In genomic region chr20:37377346-37378081, GRCh38 we compare ENCODE assay signal across 13 cellular contexts. TPM values are rescaled to one million over a fixed set of nuclear protein-coding genes. Genes with fewer than 3 reads are reported as not detected.
A peak's percentile ranks its signal among the peaks of the same experiment; 100 is the strongest.
DNase-seq lines count a peak whose midpoint lies in the region; ATAC-seq, FAIRE-seq and TF ChIP-seq lines count a peak whose summit lies in the region.
"Had no signal": no experiment of that assay in that cellular context is flagged by ENCODE, and none has a peak within 500 bp of the region (broad histone marks: within the 10 kb centered on the region; RNA-seq: fewer than 3 reads in every experiment).

No MANE protein-coding gene starts in this region.

- FAIRE-seq in GM18507 (lab: Jason Lieb, UNC) (peak; percentile 76), K562 (lab: Jason Lieb, UNC) (peak; percentile 26)

- H3K4me3 Mint-ChIP-seq in HFFc6 = no peak overlapping the region
- H3K4me3 Mint-ChIP-seq: CD4-positive, alpha-beta T cell; T-cell had no signal

- H3K4me1 Mint-ChIP-seq in HFFc6 (ENCODE audit: low read depth) = peaks cover 21% of the 10 kb centered on the region

- POLR2A ChIA-PET in K562 (lab: Yijun Ruan, JAX) = interaction anchor here (0.9 to 1.2 kb wide), 3 partner anchors 16 to 627 kb away, joined by 3 to 5 read pairs (median 3); no protein-coding TSS in a partner anchor
- POLR2A ChIA-PET in HEK293T (lab: Yijun Ruan, JAX) = no interaction called here

- H3K27ac ChIP-seq in K562 (ENCODE audit: extremely low read depth, low read depth, low read length) = peak overlapping the region; percentile 35; the same call in 1 of the 3 replicates
- no peak overlapping the region for H3K27ac ChIP-seq in sigmoid colon

- peaks cover 30 to 31% of the 10 kb centered on the region in 2 experiments for H3K4me1 ChIP-seq in K562 (replicated peaks in 1 of 2; ENCODE audit: control insufficient read depth in 2 of 2, insufficient read depth in 2 of 2, low read length in 2 of 2)
- H3K4me1 ChIP-seq in sigmoid colon = peaks cover 0 to 11% (median 9%) of the 10 kb centered on the region in 4 donors

- H3K36me3 ChIP-seq in K562 (ENCODE audit: control insufficient read depth, insufficient read depth, low read length) (no peaks in the 10 kb centered on the region), sigmoid colon (peaks cover 0 to 26% (median 0%) of the 10 kb centered on the region in 4 donors)

- CTCF ChIA-PET in K562 (lab: Yijun Ruan, JAX; ENCODE audit: low intra/inter-chr PET ratio) = no interaction called here
- CTCF ChIA-PET in HEK293T (lab: Yijun Ruan, JAX) = no interaction called here

- 76% methylated on average over 3 of the region's 5 CpGs for WGBS in K562 (ENCODE audit: insufficient coverage, low coverage, missing lambda C conversion rate)
- 68 to 83% methylated on average over 5 of the region's 5 CpGs for WGBS in sigmoid colon, 2 donors

- intact Hi-C loops in K562 (cut with micrococcal nuclease) (no loop called here), sigmoid colon (cut with DNase I) (no loop called here)

- in situ Hi-C loops in K562 (cut with MboI) = no loop called here

- ATAC-seq in K562 (no peak), HG03135 (IDR thresholded peaks at IDR 0.05; ENCODE audit: unreplicated experiment) (no peak)
- ATAC-seq: Panc1, T-cell had no signal

- BruUV-seq in K562 (replicated peaks; lab: Mats Ljungman, UMichigan) = no TSS peak

- TF ChIP-seq RAD21 in K562 (CRISPR knock-in tag; conservative IDR thresholded peaks at IDR 0.05 in 1 of 2, IDR thresholded peaks at IDR 0.05 in 1 of 2) = no peak

- no peaks in the 10 kb centered on the region for H3K9me3 Mint-ChIP-seq in HFFc6
- H3K9me3 Mint-ChIP-seq: CD4-positive, alpha-beta T cell; T-cell had no signal

- H3K9ac ChIP-seq in K562 (ENCODE audit: insufficient read depth in 1 of 2, low read depth in 2 of 2, low read length in 2 of 2) = peak overlapping the region in 1 of 2 experiments; percentile 45; a peak in 1 of 4 replicates

- H3K27me3 ChIP-seq in K562 (ENCODE audit: control insufficient read depth in 2 of 2, insufficient read depth in 2 of 2, low read length in 2 of 2) (no peaks in the 10 kb centered on the region), sigmoid colon (no peaks in the 10 kb centered on the region)

- no peaks in the 10 kb centered on the region; the same call in 1 of the 2 replicates for H3K36me3 Mint-ChIP-seq in HFFc6 (ENCODE audit: low read depth)
- H3K36me3 Mint-ChIP-seq: T-cell had no signal

- TF ChIP-seq POLR2A in K562 (conservative IDR thresholded peaks at IDR 0.05) (no peak), sigmoid colon (IDR thresholded peaks at IDR 0.05) (no peak)

- no peaks in the 10 kb centered on the region for H3K9me1 ChIP-seq in K562 (ENCODE audit: control insufficient read depth, insufficient read depth, low read length)

- no peak overlapping the region for H3K4me2 ChIP-seq in K562 (ENCODE audit: insufficient read depth, low read length)

- H4K20me1 ChIP-seq in K562 (replicated peaks; ENCODE audit: control insufficient read depth, insufficient read depth, low read length) = no peaks in the 10 kb centered on the region

- no peak overlapping the region for H3K4me3 ChIP-seq in K562
- no peak overlapping the region for H3K4me3 ChIP-seq in sigmoid colon

- H3K9me3 ChIP-seq in K562 (replicated peaks; ENCODE audit: control insufficient read depth, insufficient read depth, low read depth, low read length) (0 out of 2 replicates have a peak, but pooled peaks cover 2% of the 10 kb centered on the region), sigmoid colon (no peaks in the 10 kb centered on the region)

- H2AFZ ChIP-seq in K562 (ENCODE audit: low read depth, low read length) = peak overlapping the region; percentile 34

- no peaks in the 10 kb centered on the region; the same call in 1 of the 2 replicates for H3K27me3 Mint-ChIP-seq in HFFc6 (ENCODE audit: insufficient read depth)
- H3K27me3 Mint-ChIP-seq: CD4-positive, alpha-beta T cell; T-cell had no signal

- DNase-seq in GM18507 (ENCODE audit: extremely low spot score, insufficient read length, low read depth) (no peak), HFFc6 (no peak), K562 (ENCODE audit: extremely low read depth in 1 of 4, low spot score in 3 of 4) (no peak), sigmoid colon (peak; percentile 53), pons (ENCODE audit: low spot score) (no peak), HEK293T (ENCODE audit: extremely low spot score) (no peak)
- DNase-seq: activated CD4-positive, alpha-beta T cell treated with anti-CD3 and anti-CD28 coated beads for 4 hours; CD4-positive, alpha-beta T cell; NCI-H1092; NCI-H510A; T-cell had no signal

- TF ChIP-seq EP300 in K562 (IDR thresholded peaks at IDR 0.05; ENCODE audit: low read length) = no peak
- TF ChIP-seq EP300 in sigmoid colon (IDR thresholded peaks at IDR 0.05) = no peak

- peak overlapping the region; percentile 18; the same call in 1 of the 2 replicates for H3K27ac Mint-ChIP-seq in HFFc6
- H3K27ac Mint-ChIP-seq: CD4-positive, alpha-beta T cell had no signal

- TF ChIP-seq CTCF in HFFc6 (IDR thresholded peaks at IDR 0.05) (no peak), K562 (IDR thresholded peaks at IDR 0.05 in 2 of 3, conservative IDR thresholded peaks at IDR 0.05 in 1 of 3; ENCODE audit: insufficient read depth in 2 of 3, low read depth in 1 of 3, low read length in 3 of 3) (no peak), sigmoid colon (IDR thresholded peaks at IDR 0.05) (no peak)

- H3K79me2 ChIP-seq in K562 (ENCODE audit: control insufficient read depth, insufficient read depth, low read length) = no peaks in the 10 kb centered on the region

TF ChIP-seq in HEK293T, 16 proteins besides CTCF, POLR2A, EP300 and RAD21:
- TF ChIP-seq L3MBTL2 (conservative IDR thresholded peaks at IDR 0.05) = no peak
- no peak for TF ChIP-seq PKNOX1 (IDR thresholded peaks at IDR 0.05)
- no peak for TF ChIP-seq ELF4 (IDR thresholded peaks at IDR 0.05)
- TF ChIP-seq FOXK2 (IDR thresholded peaks at IDR 0.05) = no peak
- no peak for TF ChIP-seq TARDBP (IDR thresholded peaks at IDR 0.05)
- TF ChIP-seq SP1 (IDR thresholded peaks at IDR 0.05) = no peak
- TF ChIP-seq FOXM1 (IDR thresholded peaks at IDR 0.05; ENCODE audit: borderline replicate concordance) = no peak
- no peak for TF ChIP-seq BHLHE40 (IDR thresholded peaks at IDR 0.05; ENCODE audit: borderline replicate concordance)
- TF ChIP-seq LEF1 (IDR thresholded peaks at IDR 0.05; ENCODE audit: borderline replicate concordance) = no peak
- no peak for TF ChIP-seq HDGF (IDR thresholded peaks at IDR 0.05; ENCODE audit: borderline replicate concordance)
- TF ChIP-seq ARNT (IDR thresholded peaks at IDR 0.05) = no peak
- no peak for TF ChIP-seq SUZ12 (IDR thresholded peaks at IDR 0.05)
- no peak for TF ChIP-seq NFRKB (IDR thresholded peaks at IDR 0.05)
- TF ChIP-seq CTBP1 (IDR thresholded peaks at IDR 0.05; ENCODE audit: borderline replicate concordance) = no peak

RNA-seq across cellular contexts. Expression of gene SRC, which starts 31.6 kb away (rescaled TPM):
- 10 to 100 TPM; 22.0 to 35.6 (median 24.6) TPM for total RNA-seq in HFFc6 (2021; fragmentation: NEBNext Ultra II Directional; extraction: Animal tissue kit (Norgen Biotek cat#: 25700))
- total RNA-seq in K562 (2011; cell fraction: chromatin; rRNA removed; ENCODE audit: low replicate concordance) = 23.1 and 61.0 TPM in 2 replicates
- total RNA-seq in K562 (2011; cell fraction: nucleolus; rRNA removed) = 26.7 and 29.4 TPM in 2 replicates
- 20.5 and 28.9 TPM in 2 replicates for total RNA-seq in K562 (2011; cell fraction: nucleoplasm; rRNA removed)
- 2.0 and 4.7 TPM in 2 replicates for total RNA-seq in K562 (2014; rRNA removed)
- total RNA-seq in K562 (2014; rRNA removed; fragmentation: Illumina TruSeq; extraction: Trizol) = 1.4 and 1.9 TPM in 2 replicates
- total RNA-seq in K562 (2015; rRNA removed; fragmentation: Illumina TruSeq; extraction: Trizol) = 2.9 and 3.1 TPM in 2 replicates
- 7.0 and 7.7 TPM in 2 replicates for total RNA-seq in K562 (2021)
- polyA plus RNA-seq in K562 (2011; rRNA removed) = 8.0 and 8.5 TPM in 2 replicates
- polyA plus RNA-seq in K562 (2011; cell fraction: cytosol; rRNA removed) = 6.8 and 11.9 TPM in 2 replicates
- 45.7 and 78.2 TPM in 2 replicates for polyA plus RNA-seq in K562 (2011; cell fraction: nucleus; rRNA removed)
- polyA plus RNA-seq in K562 (2012) = 4.7 and 5.8 TPM in 2 replicates
- 5.4 and 8.3 TPM in 2 replicates for polyA plus RNA-seq in K562 (2014; fragmentation: Illumina TruSeq; extraction: Trizol)
- under 1 TPM; 0.06 to 0.14 TPM for polyA plus RNA-seq in K562 (2014; fragmentation: Nextera tagmentation; extraction: Ambion mirVana)
- 4.8 and 5.2 TPM in 2 replicates for polyA plus RNA-seq in K562 (2014; rRNA removed)
- polyA minus RNA-seq in K562 (2011; rRNA and poly(A)+ RNA removed) = 5.2 and 16.3 TPM in 2 replicates
- 4.0 and 10.0 TPM in 2 replicates for polyA minus RNA-seq in K562 (2011; cell fraction: cytosol; rRNA and poly(A)+ RNA removed)
- polyA minus RNA-seq in K562 (2011; cell fraction: nucleus; rRNA and poly(A)+ RNA removed) = 12.3 and 15.8 TPM in 2 replicates
- 10 to 100 TPM; 28.1 to 52.3 (median 40.0) TPM for total RNA-seq in sigmoid colon
- polyA plus RNA-seq in sigmoid colon = 10 to 100 TPM; 64.3 to 91.8 (median 79.1) TPM
